Comparison of ENCODE assay signal across 8 cellular contexts in the genomic region with DNA sequence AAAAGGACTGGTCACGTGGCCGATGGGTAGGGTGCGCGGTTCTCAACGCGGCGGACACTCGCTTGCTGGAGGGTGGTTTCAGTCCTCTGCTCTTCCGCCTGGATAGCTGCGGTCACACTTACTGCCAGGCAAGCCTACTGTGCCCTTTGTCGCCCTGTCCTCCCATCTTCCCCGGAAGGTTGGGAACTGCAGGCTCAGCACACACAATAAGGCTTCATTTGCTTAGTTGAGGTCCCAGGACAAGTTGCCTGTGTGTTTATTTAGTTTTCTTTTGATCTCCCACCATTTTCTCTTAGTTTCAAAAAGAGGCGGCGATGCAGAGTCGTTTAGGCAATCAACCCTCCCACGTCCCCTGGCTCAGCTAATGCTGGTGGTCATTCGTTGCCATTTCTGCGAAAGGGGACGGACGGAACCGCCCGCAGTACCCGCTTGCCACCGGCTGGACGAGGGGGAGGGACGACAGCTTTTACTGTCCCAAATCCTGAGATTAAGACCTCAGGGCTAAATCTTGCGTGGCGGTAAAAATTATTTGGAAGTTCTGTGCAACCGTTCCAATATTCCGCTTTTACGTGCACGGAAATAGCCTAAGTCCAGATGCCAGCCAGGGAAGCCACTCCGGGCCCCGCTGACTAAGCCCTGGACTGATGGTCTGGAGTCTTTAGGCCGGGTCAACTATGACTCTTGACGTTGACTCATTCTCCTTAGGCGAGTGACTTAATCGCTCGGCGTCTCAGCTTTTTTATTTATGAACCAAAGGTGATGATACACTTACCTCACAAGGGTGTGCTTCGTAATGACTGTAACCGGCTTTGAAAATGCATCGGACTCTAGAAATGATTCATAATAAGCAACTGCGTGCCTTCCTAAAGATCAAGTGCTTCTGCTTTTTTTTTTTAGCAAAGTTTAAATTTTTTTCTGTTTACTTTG. TPM values are rescaled to one million over a fixed set of nuclear protein-coding genes. Genes with fewer than 3 reads are reported as not detected.
DNase-seq lines count a peak whose midpoint lies in the region; ATAC-seq, FAIRE-seq and TF ChIP-seq lines count a peak whose summit lies in the region.

No MANE protein-coding gene starts in this region.

- H3K4me3 Mint-ChIP-seq in activated T-helper 2 cell treated with anti-CD3 and anti-CD28 coated beads, Interferon-gamma antibody, Interleukin-2, Interleukin-4, amounts not matched to agents 10 μg/mL and 5 μg/mL and 100 μg/mL, durations not matched to agents 14 hours and 24 hours and 36 hours (ENCODE audit: low read depth) = peak overlapping the region; percentile 92

- H2AFZ ChIP-seq in neuronal stem cell (ENCODE audit: low read length) = peak overlapping the region; percentile 100

- no peak overlapping the region for H2BK5ac ChIP-seq in neuronal stem cell (ENCODE audit: low read length)

- H3K9me3 ChIP-seq in AG04450 (ENCODE audit: control insufficient read depth, insufficient read depth, low read length) (peaks cover 7% of the 10 kb centered on the region; the same call in 1 of the 2 replicates), neuronal stem cell (replicated peaks in 1 of 2; ENCODE audit: control insufficient read depth in 2 of 2, insufficient read depth in 1 of 2, low read depth in 1 of 2, low read length in 2 of 2) (peaks cover 6 to 32% of the 10 kb centered on the region in 2 donors)

- H3K4me1 ChIP-seq in neuronal stem cell (ENCODE audit: control insufficient read depth in 2 of 2, insufficient read depth in 1 of 2, low read depth in 1 of 2, low read length in 2 of 2) = peaks cover 0 to 4% of the 10 kb centered on the region in 2 donors

- H3K4me3 ChIP-seq in AG04450 (ENCODE audit: low read depth, low read length) = peak overlapping the region; percentile 97
- H3K4me3 ChIP-seq in neuronal stem cell (ENCODE audit: low read length in 2 of 2) = peak overlapping the region; percentile 79 to 88

- H4K8ac ChIP-seq in neuronal stem cell (ENCODE audit: low read depth, low read length) = no peak overlapping the region

- H2BK120ac ChIP-seq in neuronal stem cell (ENCODE audit: low read depth, low read length) = no peak overlapping the region

- peak; percentile 81 for DNase-seq in AG04450 (ENCODE audit: low read depth, low spot score)
- DNase-seq in RCC 7860 (ENCODE audit: low spot score) = peak; percentile 96
- DNase-seq in activated T-helper 2 cell treated with anti-CD3 and anti-CD28 coated beads, Interferon-gamma antibody, Interleukin-2, Interleukin-4, amounts not matched to agents 10 μg/mL and 5 μg/mL and 100 μg/mL, durations not matched to agents 14 hours and 24 hours and 36 hours (ENCODE audit: low spot score) = peak; percentile 59
- peak; percentile 81 for DNase-seq in fibroblast of the conjunctiva (ENCODE audit: low read depth)
- no peak for DNase-seq in neuronal stem cell (ENCODE audit: low spot score)

- CTCF ChIA-PET in AG04450 (lab: Charles Lee) = interaction anchor here (0.7 to 2.2 kb wide), 8 partner anchors 10 to 561 kb away, joined by 3 to 9 read pairs (median 4); partner anchors contain the start of gene METAP1

- H3K9me3 Mint-ChIP-seq in activated T-helper 2 cell treated with anti-CD3 and anti-CD28 coated beads, Interferon-gamma antibody, Interleukin-2, Interleukin-4, amounts not matched to agents 10 μg/mL and 5 μg/mL and 100 μg/mL, durations not matched to agents 14 hours and 24 hours and 36 hours = peaks cover 10% of the 10 kb centered on the region

- peak; percentile 88 for FAIRE-seq in RCC 7860 (lab: Jason Lieb, UNC)

- peak overlapping the region; percentile 89 for H3K9ac ChIP-seq in neuronal stem cell (ENCODE audit: low read depth, low read length, poor library complexity)

- no peak overlapping the region for H2BK12ac ChIP-seq in neuronal stem cell (ENCODE audit: low read length)

- H2BK15ac ChIP-seq in neuronal stem cell (ENCODE audit: low read length) = peak overlapping the region; percentile 88

- intact Hi-C loops in activated T-helper 2 cell treated with anti-CD3 and anti-CD28 coated beads, Interferon-gamma antibody, Interleukin-2, Interleukin-4, amounts not matched to agents 10 μg/mL and 5 μg/mL and 100 μg/mL, durations not matched to agents 14 hours and 24 hours and 36 hours (cut with micrococcal nuclease) = loop anchor here (1.0 to 10.0 kb wide), 14 partner anchors 66 to 915 kb away; partner anchors contain the start of genes ADH5, METAP1, STPG2 and TSPAN5

- H3K27me3 ChIP-seq in AG04450 (ENCODE audit: control insufficient read depth, insufficient read depth, low read length) = no peaks in the 10 kb centered on the region
- no peaks in the 10 kb centered on the region for H3K27me3 ChIP-seq in neuronal stem cell (ENCODE audit: control insufficient read depth in 3 of 3, insufficient read depth in 3 of 3, low read depth in 1 of 3, low read length in 3 of 3)

- peaks cover 4 to 23% of the 10 kb centered on the region in 2 donors for H3K36me3 ChIP-seq in neuronal stem cell (replicated peaks in 1 of 2; ENCODE audit: control insufficient read depth in 2 of 2, insufficient read depth in 2 of 2, low read length in 2 of 2)

- peak overlapping the region; percentile 52 for H3K4me2 ChIP-seq in neuronal stem cell (ENCODE audit: insufficient read depth, low read length, poor library complexity, severe bottlenecking)

- no peak overlapping the region for H2AK5ac ChIP-seq in neuronal stem cell (ENCODE audit: low read depth, low read length)

- peaks cover 6% of the 10 kb centered on the region for H3K79me1 ChIP-seq in neuronal stem cell (ENCODE audit: low read depth, low read length)

- H3K27ac ChIP-seq in AG04450 (ENCODE audit: low read depth, low read length) = peak overlapping the region; percentile 97
- H3K27ac ChIP-seq in neuronal stem cell (replicated peaks; ENCODE audit: low read length) = peak overlapping the region; percentile 76
- peak overlapping the region; percentile 90 for H3K27ac ChIP-seq in temporal lobe (ENCODE audit: low read depth, low read length)

- H3K14ac ChIP-seq in neuronal stem cell (ENCODE audit: low read length) = peak overlapping the region; percentile 90

- no peaks in the 10 kb centered on the region for H3K27me3 Mint-ChIP-seq in activated T-helper 2 cell treated with anti-CD3 and anti-CD28 coated beads, Interferon-gamma antibody, Interleukin-2, Interleukin-4, amounts not matched to agents 10 μg/mL and 5 μg/mL and 100 μg/mL, durations not matched to agents 14 hours and 24 hours and 36 hours (ENCODE audit: low read depth)

- H3K4ac ChIP-seq in neuronal stem cell (ENCODE audit: low read length) = no peak overlapping the region

- H3K36me3 Mint-ChIP-seq in activated T-helper 2 cell treated with anti-CD3 and anti-CD28 coated beads, Interferon-gamma antibody, Interleukin-2, Interleukin-4, amounts not matched to agents 10 μg/mL and 5 μg/mL and 100 μg/mL, durations not matched to agents 14 hours and 24 hours and 36 hours (ENCODE audit: low read depth) = peaks cover 30% of the 10 kb centered on the region

- POLR2A ChIA-PET in AG04450 (lab: Yijun Ruan, JAX) = interaction anchor here (0.6 to 1.9 kb wide), 10 partner anchors 11 to 1019 kb away, joined by 3 to 15 read pairs (median 5); partner anchors contain the start of gene METAP1

- TF ChIP-seq CTCF in AG04450 (IDR thresholded peaks at IDR 0.05; ENCODE audit: low read depth, low read length) = no peak

- ATAC-seq in GM18873 (IDR thresholded peaks at IDR 0.05; ENCODE audit: low FRiP score, unreplicated experiment) = peak; percentile 43
- peak; percentile 51 for ATAC-seq in HG03108 (IDR thresholded peaks at IDR 0.05; ENCODE audit: unreplicated experiment)

- no CpG with 5 or more reads among the region's 44 CpGs for WGBS in neuronal stem cell (ENCODE audit: extremely low coverage in 2 of 2, insufficient read length in 2 of 2, insufficient replicate concordance in 1 of 2), 2 donors

- H4K91ac ChIP-seq in neuronal stem cell (ENCODE audit: low read depth, low read length, poor library complexity) = no peak overlapping the region

- H3K18ac ChIP-seq in neuronal stem cell (ENCODE audit: low read length) = peak overlapping the region; percentile 96

- H3K4me1 Mint-ChIP-seq in activated T-helper 2 cell treated with anti-CD3 and anti-CD28 coated beads, Interferon-gamma antibody, Interleukin-2, Interleukin-4, amounts not matched to agents 10 μg/mL and 5 μg/mL and 100 μg/mL, durations not matched to agents 14 hours and 24 hours and 36 hours (ENCODE audit: low read depth) = peaks cover 32% of the 10 kb centered on the region

- H3K23ac ChIP-seq in neuronal stem cell (ENCODE audit: low read depth, low read length, poor library complexity) = peak overlapping the region; percentile 95

- H3K27ac Mint-ChIP-seq in activated T-helper 2 cell treated with anti-CD3 and anti-CD28 coated beads, Interferon-gamma antibody, Interleukin-2, Interleukin-4, amounts not matched to agents 10 μg/mL and 5 μg/mL and 100 μg/mL, durations not matched to agents 14 hours and 24 hours and 36 hours = peak overlapping the region; percentile 95

RNA-seq across cellular contexts. Expression of gene EIF4E, which starts 0.7 kb away (rescaled TPM):
- 72.4 and 94.7 TPM in 2 replicates for polyA plus RNA-seq in AG04450 (2011; rRNA removed)
- 45.7 and 90.0 TPM in 2 replicates for polyA minus RNA-seq in AG04450 (2011; rRNA and poly(A)+ RNA removed)
- 142 and 153 TPM in 2 replicates for total RNA-seq in activated T-helper 2 cell treated with anti-CD3 and anti-CD28 coated beads, Interferon-gamma antibody, Interleukin-2, Interleukin-4, amounts not matched to agents 10 μg/mL and 5 μg/mL and 100 μg/mL, durations not matched to agents 14 hours and 24 hours and 36 hours
- polyA plus RNA-seq in neuronal stem cell (2013, experiment 1 of 2) = 143 TPM
- 148 TPM for polyA plus RNA-seq in neuronal stem cell (2013, experiment 2 of 2)
- 174 TPM for total RNA-seq in temporal lobe
